ENCODE assay signal across 24 cellular contexts in genomic region chr9:84379740-84380139, GRCh38. TPM values are rescaled to one million over a fixed set of nuclear protein-coding genes. Genes with fewer than 3 reads are reported as not detected.
"Had no signal": no experiment of that assay in that cellular context is flagged by ENCODE, and none has a peak within 500 bp of the region (broad histone marks: within the 10 kb centered on the region; RNA-seq: fewer than 3 reads in every experiment).

No MANE protein-coding gene starts in this region.

- H3K4me3 ChIP-seq: left lung, lung, stomach, suprapubic skin, transverse colon, uterus had no signal

- DNase-seq: activated CD4-positive, alpha-beta memory T cell treated with anti-CD3 and anti-CD28 coated beads for 36 hours; activated CD4-positive, alpha-beta T cell treated with anti-CD3 and anti-CD28 coated beads for 48 hours; activated effector memory CD4-positive, alpha-beta T cell treated with Interleukin-2 at 50 U/mL for 16 hours; activated naive CD4-positive, alpha-beta T cell treated with anti-CD3 and anti-CD28 coated beads, Interleukin-2, amount 10 ng/mL, durations not matched to agents 7 days and 5 days; activated T-cell treated with anti-CD3 and anti-CD28 coated beads, Interleukin-2, amount 50 U/mL, for 72 hours; brain microvascular endothelial cell; caudate nucleus; effector memory CD4-positive, alpha-beta T cell; foreskin keratinocyte; left lung; naive thymus-derived CD4-positive, alpha-beta T cell; occipital lobe; posterior cingulate gyrus; small intestine; stimulated activated CD4-positive, alpha-beta T cell treated with anti-CD3 and anti-CD28 coated beads, Interleukin-2, amount 100 ng/mL, for 24 hours; stomach; transverse colon; uterus had no signal

- ATAC-seq: activated T-cell treated with anti-CD3 and anti-CD28 coated beads, Interleukin-2, amount 50 U/mL, for 72 hours; foreskin keratinocyte; left lung; naive thymus-derived CD4-positive, alpha-beta T cell; sciatic nerve; stimulated activated effector memory CD8-positive, alpha-beta T cell treated with anti-CD3 and anti-CD28 coated beads, Interleukin-12 subunit alpha, Interleukin-12 subunit beta, amount 100 ng/mL, for 72 hours had no signal

RNA-seq across cellular contexts. Expression of gene SLC28A3, which starts 39.2 kb away (rescaled TPM):
- total RNA-seq: dermis microvascular lymphatic vessel endothelial cell, neural crest cell, occipital lobe had no signal
